24 cellular contexts compared by ENCODE assay signal in genomic region chr15:26697913-26698312, GRCh38.
"Had no signal": no experiment of that assay in that cellular context is flagged by ENCODE, and none has a peak within 500 bp of the region (broad histone marks: within the 10 kb centered on the region; RNA-seq: fewer than 3 reads in every experiment).

No MANE protein-coding gene starts in this region.

- DNase-seq: activated CD4-positive, alpha-beta T cell treated with anti-CD3 and anti-CD28 coated beads, Interleukin-2, amount 10 ng/mL, durations not matched to agents 24 days and 14 days; activated CD8-positive, alpha-beta T cell treated with anti-CD3 and anti-CD28 coated beads for 36 hours; activated naive CD4-positive, alpha-beta T cell treated with anti-CD3 and anti-CD28 coated beads, Interleukin-2, amount 10 ng/mL, durations not matched to agents 7 days and 5 days; activated naive CD8-positive, alpha-beta T cell treated with anti-CD3 and anti-CD28 coated beads, Interleukin-2, amount 50 U/mL, for 24 hours; activated T-cell treated with anti-CD3 and anti-CD28 coated beads, Interleukin-2, amount 50 U/mL, for 24 hours; effector CD8-positive, alpha-beta T cell; gastrocnemius medialis; heart left ventricle; kidney; midbrain; nephron progenitor cell; ovary; psoas muscle; right cardiac atrium; small intestine; stimulated activated CD4-positive, alpha-beta T cell treated with anti-CD3 and anti-CD28 coated beads, Interleukin-4, amount 100 ng/mL, for 1 hour; stomach; trophoblast cell had no signal

- H3K27me3 ChIP-seq: gastrocnemius medialis, heart left ventricle, ovary, stomach, vagina had no signal

- H3K27me3 Mint-ChIP-seq: activated CD4-positive, alpha-beta T cell treated with anti-CD3 and anti-CD28 coated beads, Interleukin-2, amount 10 ng/mL, durations not matched to agents 24 days and 14 days; activated CD8-positive, alpha-beta T cell treated with anti-CD3 and anti-CD28 coated beads for 36 hours; activated naive CD4-positive, alpha-beta T cell treated with anti-CD3 and anti-CD28 coated beads, Interleukin-2, amount 10 ng/mL, durations not matched to agents 7 days and 5 days; activated naive CD8-positive, alpha-beta T cell treated with anti-CD3 and anti-CD28 coated beads, Interleukin-2, amount 50 U/mL, for 24 hours; activated T-cell treated with anti-CD3 and anti-CD28 coated beads, Interleukin-2, amount 50 U/mL, for 24 hours; dendritic cell treated with granulocyte-macrophage colony-stimulating factor and Interleukin-4, amounts not matched to agents 40 ng/mL and 50 ng/mL, for 4 days had no signal

- H3K4me1 Mint-ChIP-seq: activated CD4-positive, alpha-beta T cell treated with anti-CD3 and anti-CD28 coated beads, Interleukin-2, amount 10 ng/mL, durations not matched to agents 24 days and 14 days; activated naive CD4-positive, alpha-beta T cell treated with anti-CD3 and anti-CD28 coated beads, Interleukin-2, amount 10 ng/mL, durations not matched to agents 7 days and 5 days; activated naive CD8-positive, alpha-beta T cell treated with anti-CD3 and anti-CD28 coated beads, Interleukin-2, amount 50 U/mL, for 24 hours; stimulated activated effector memory CD8-positive, alpha-beta T cell treated with anti-CD3 and anti-CD28 coated beads, Interleukin-12 subunit alpha, Interleukin-12 subunit beta, amount 100 ng/mL, for 72 hours had no signal

- H3K27ac Mint-ChIP-seq: activated CD4-positive, alpha-beta T cell treated with anti-CD3 and anti-CD28 coated beads, Interleukin-2, amount 10 ng/mL, durations not matched to agents 24 days and 14 days; activated CD8-positive, alpha-beta T cell treated with anti-CD3 and anti-CD28 coated beads for 36 hours; activated naive CD4-positive, alpha-beta T cell treated with anti-CD3 and anti-CD28 coated beads, Interleukin-2, amount 10 ng/mL, durations not matched to agents 7 days and 5 days; activated naive CD8-positive, alpha-beta T cell treated with anti-CD3 and anti-CD28 coated beads, Interleukin-2, amount 50 U/mL, for 24 hours; activated T-cell treated with anti-CD3 and anti-CD28 coated beads, Interleukin-2, amount 50 U/mL, for 24 hours; activated T-helper 2 cell treated with anti-CD3 and anti-CD28 coated beads, Interferon-gamma antibody, Interleukin-2, Interleukin-4, amounts not matched to agents 10 μg/mL and 5 μg/mL and 100 μg/mL, durations not matched to agents 14 hours and 24 hours and 36 hours; dendritic cell treated with granulocyte-macrophage colony-stimulating factor and Interleukin-4, amounts not matched to agents 40 ng/mL and 50 ng/mL, for 4 days; nephron progenitor cell; stimulated activated effector memory CD8-positive, alpha-beta T cell treated with anti-CD3 and anti-CD28 coated beads, Interleukin-12 subunit alpha, Interleukin-12 subunit beta, amount 100 ng/mL, for 72 hours had no signal

- H3K4me3 Mint-ChIP-seq: activated CD4-positive, alpha-beta T cell treated with anti-CD3 and anti-CD28 coated beads, Interleukin-2, amount 10 ng/mL, durations not matched to agents 24 days and 14 days; activated CD8-positive, alpha-beta T cell treated with anti-CD3 and anti-CD28 coated beads for 36 hours; activated naive CD4-positive, alpha-beta T cell treated with anti-CD3 and anti-CD28 coated beads, Interleukin-2, amount 10 ng/mL, durations not matched to agents 7 days and 5 days; activated naive CD8-positive, alpha-beta T cell treated with anti-CD3 and anti-CD28 coated beads, Interleukin-2, amount 50 U/mL, for 24 hours; activated T-cell treated with anti-CD3 and anti-CD28 coated beads, Interleukin-2, amount 50 U/mL, for 24 hours; dendritic cell treated with granulocyte-macrophage colony-stimulating factor and Interleukin-4, amounts not matched to agents 40 ng/mL and 50 ng/mL, for 4 days; nephron progenitor cell; stimulated activated effector memory CD8-positive, alpha-beta T cell treated with anti-CD3 and anti-CD28 coated beads, Interleukin-12 subunit alpha, Interleukin-12 subunit beta, amount 100 ng/mL, for 72 hours had no signal

- H3K4me1 ChIP-seq: gastrocnemius medialis, heart left ventricle, psoas muscle, stomach, vagina had no signal

- H3K36me3 Mint-ChIP-seq: activated naive CD4-positive, alpha-beta T cell treated with anti-CD3 and anti-CD28 coated beads, Interleukin-2, amount 10 ng/mL, durations not matched to agents 7 days and 5 days; stimulated activated effector memory CD8-positive, alpha-beta T cell treated with anti-CD3 and anti-CD28 coated beads, Interleukin-12 subunit alpha, Interleukin-12 subunit beta, amount 100 ng/mL, for 72 hours had no signal

- H3K4me3 ChIP-seq: gastrocnemius medialis, heart left ventricle, ovary, psoas muscle, stomach, vagina had no signal

- H3K36me3 ChIP-seq: gastrocnemius medialis, heart left ventricle, ovary, stomach, vagina had no signal

- H3K27ac ChIP-seq: gastrocnemius medialis, heart left ventricle, ovary, psoas muscle, stomach, vagina had no signal

- ATAC-seq: activated CD8-positive, alpha-beta T cell treated with anti-CD3 and anti-CD28 coated beads for 36 hours; activated naive CD8-positive, alpha-beta T cell treated with anti-CD3 and anti-CD28 coated beads, Interleukin-2, amount 50 U/mL, for 24 hours; esophagus mucosa; gastrocnemius medialis; heart left ventricle; left lobe of liver; psoas muscle; right cardiac atrium; stimulated activated effector memory CD8-positive, alpha-beta T cell treated with anti-CD3 and anti-CD28 coated beads, Interleukin-12 subunit alpha, Interleukin-12 subunit beta, amount 100 ng/mL, for 72 hours had no signal

- H3K9me3 ChIP-seq: gastrocnemius medialis, ovary, vagina had no signal
